In genomic region chr22:38490475-38490874, GRCh38 we compare ENCODE assay signal across 11 cellular contexts. TPM values are rescaled to one million over a fixed set of nuclear protein-coding genes. Genes with fewer than 3 reads are reported as not detected.
DNase-seq lines count a peak whose midpoint lies in the region; TF ChIP-seq lines count a peak whose summit lies in the region.
"Had no signal": no experiment of that assay in that cellular context is flagged by ENCODE, and none has a peak within 500 bp of the region (broad histone marks: within the 10 kb centered on the region; RNA-seq: fewer than 3 reads in every experiment).

No MANE protein-coding gene starts in this region.

- H3K4me1 ChIP-seq in CD8-positive, alpha-beta memory T cell (ENCODE audit: insufficient read depth, low read length) = peaks cover 13% of the 10 kb centered on the region
- H3K4me1 ChIP-seq in rectal smooth muscle tissue (ENCODE audit: control insufficient read depth, insufficient read depth, low read length) = peaks cover 7% of the 10 kb centered on the region

- peak overlapping the region in 7 of 8 donors; percentile 2 to 88 (median 59) for H3K27ac Mint-ChIP-seq in CD8-positive, alpha-beta memory T cell

- H3K4me1 Mint-ChIP-seq in CD8-positive, alpha-beta memory T cell = peaks cover 46 to 70% (median 57%) of the 10 kb centered on the region in 3 donors

- no peak overlapping the region for H3K4me3 ChIP-seq in CD8-positive, alpha-beta memory T cell (ENCODE audit: low read length)
- H3K4me3 ChIP-seq in rectal smooth muscle tissue (ENCODE audit: low read length) = no peak overlapping the region

- DNase-seq in CD8-positive, alpha-beta memory T cell = no peak
- no peak for DNase-seq in epithelial cell of prostate (ENCODE audit: low read depth, low spot score)
- DNase-seq in NCI-H345 treated with DMSO at 0.1 percent for 48 hours (lab: John Stamatoyannopoulos, UW; ENCODE audit: unreplicated experiment) = no peak
- DNase-seq in NCI-H446 treated with DMSO at 0.1 percent for 48 hours (lab: John Stamatoyannopoulos, UW) = no peak
- no peak for DNase-seq in NCI-H526 treated with DMSO at 0.1 percent for 48 hours (lab: John Stamatoyannopoulos, UW)
- DNase-seq in D341Med (ENCODE audit: low spot score) = no peak
- DNase-seq: NCI-H2171; stimulated activated naive CD4-positive, alpha-beta T cell treated with Interleukin-2 at 50 U/mL for 16 hours; SW 1271 had no signal

- no peak overlapping the region for H3K9ac ChIP-seq in rectal smooth muscle tissue (ENCODE audit: low read length)

- H3K4me3 Mint-ChIP-seq in CD8-positive, alpha-beta memory T cell = no peak overlapping the region

- no peaks in the 10 kb centered on the region for H3K9me3 Mint-ChIP-seq in CD8-positive, alpha-beta memory T cell

- peaks cover 84% of the 10 kb centered on the region for H3K36me3 ChIP-seq in CD8-positive, alpha-beta memory T cell (ENCODE audit: insufficient read depth, low read length)
- peaks cover 65% of the 10 kb centered on the region for H3K36me3 ChIP-seq in rectal smooth muscle tissue (ENCODE audit: control insufficient read depth, insufficient read depth, low read length)

- CTCF ChIA-PET in CD8-positive, alpha-beta memory T cell (lab: Charles Lee) = interaction anchor here (0.7 kb wide), 1 partner anchor 584 kb away, joined by 3 read pairs; no protein-coding TSS in a partner anchor

- H3K27me3 ChIP-seq in CD8-positive, alpha-beta memory T cell (ENCODE audit: insufficient read depth, low read length, poor library complexity, severe bottlenecking) = no peaks in the 10 kb centered on the region
- no peaks in the 10 kb centered on the region for H3K27me3 ChIP-seq in rectal smooth muscle tissue (ENCODE audit: control insufficient read depth, insufficient read depth, low read length)

- POLR2A ChIA-PET in CD8-positive, alpha-beta memory T cell (lab: Charles Lee) = no interaction called here

- peaks cover 23 to 91% (median 37%) of the 10 kb centered on the region in 3 donors for H3K36me3 Mint-ChIP-seq in CD8-positive, alpha-beta memory T cell

- no peaks in the 10 kb centered on the region for H3K9me3 ChIP-seq in CD8-positive, alpha-beta memory T cell (ENCODE audit: low read length)

- H3K27me3 Mint-ChIP-seq in CD8-positive, alpha-beta memory T cell = no peaks in the 10 kb centered on the region

- H3K27ac ChIP-seq in CD8-positive, alpha-beta memory T cell (ENCODE audit: low read depth, low read length) = no peak overlapping the region
- H3K27ac ChIP-seq in epithelial cell of prostate = peak overlapping the region; percentile 26
- H3K27ac ChIP-seq in rectal smooth muscle tissue (ENCODE audit: low read depth, low read length) = peak overlapping the region; percentile 47

TF ChIP-seq in PFSK-1, 5 proteins besides CTCF, POLR2A, EP300 and RAD21:
- no peak for TF ChIP-seq REST (IDR thresholded peaks at IDR 0.05; ENCODE audit: insufficient read depth in 1 of 2, low read depth in 2 of 2, low read length in 2 of 2)
- 0 out of 2 replicates have a peak, but pooled peaks have one; percentile 22 for TF ChIP-seq POLR2AphosphoS5 (IDR thresholded peaks at IDR 0.05; ENCODE audit: low read depth, low read length)

RNA-seq across cellular contexts. Expression of gene DDX17, which starts 15.6 kb away (rescaled TPM):
- total RNA-seq in CD8-positive, alpha-beta memory T cell = 100 to 1,000 TPM; 358 to 369 TPM
- polyA plus RNA-seq in CD8-positive, alpha-beta memory T cell = 41.4 TPM
- 98.4 TPM for polyA plus RNA-seq in PFSK-1 (2012; ENCODE audit: insufficient read length, low read depth)

RNA-seq across cellular contexts. Expression of gene KDELR3, which starts 22.6 kb away (rescaled TPM):
- under 1 TPM; 0.13 to 0.33 TPM for total RNA-seq in CD8-positive, alpha-beta memory T cell
- polyA plus RNA-seq in CD8-positive, alpha-beta memory T cell = 0.45 TPM
- polyA plus RNA-seq in PFSK-1 (2012; ENCODE audit: insufficient read length, low read depth) = 25.7 TPM

RNA-seq across cellular contexts. Expression of gene KCNJ4, which starts 35.5 kb away (rescaled TPM):
- not detected for total RNA-seq in CD8-positive, alpha-beta memory T cell
- not detected for polyA plus RNA-seq in CD8-positive, alpha-beta memory T cell
- 2.4 TPM for polyA plus RNA-seq in PFSK-1 (2012; ENCODE audit: insufficient read length, low read depth)
